14 cellular contexts compared by ENCODE assay signal in genomic region chr9:133377721-133378216, GRCh38. TPM values are rescaled to one million over a fixed set of nuclear protein-coding genes. Genes with fewer than 3 reads are reported as not detected.
DNase-seq lines count a peak whose midpoint lies in the region; ATAC-seq and TF ChIP-seq lines count a peak whose summit lies in the region.
"Had no signal": no experiment of that assay in that cellular context is flagged by ENCODE, and none has a peak within 500 bp of the region (broad histone marks: within the 10 kb centered on the region; RNA-seq: fewer than 3 reads in every experiment).

No MANE protein-coding gene starts in this region.

- no peaks in the 10 kb centered on the region for H3K9me3 ChIP-seq in HEK293 (ENCODE audit: control insufficient read depth, insufficient read depth, low read depth, low read length)
- H3K9me3 ChIP-seq: gastrocnemius medialis had no signal

- H3K4me3 ChIP-seq in AG10803 (ENCODE audit: low read length) (no peak overlapping the region), HEK293 (ENCODE audit: low read depth, low read length) (no peak overlapping the region), fibroblast of the aortic adventitia (ENCODE audit: low read depth, low read length) (no peak overlapping the region)
- H3K4me3 ChIP-seq: gastrocnemius medialis had no signal

- peaks cover 5% of the 10 kb centered on the region for H3K4me1 ChIP-seq in HEK293 (ENCODE audit: control insufficient read depth, insufficient read depth, low read length)

- CTCF ChIA-PET in HEK293 (lab: Yijun Ruan, JAX) (interaction anchor here (0.7 to 1.6 kb wide), 7 partner anchors 18 to 231 kb away, joined by 3 to 7 read pairs (median 3); partner anchors contain the start of genes SURF1 and SURF2), RWPE1 (lab: Yijun Ruan, JAX) (interaction anchor here (0.7 to 1.4 kb wide), 4 partner anchors 16 to 1460 kb away, joined by 3 to 5 read pairs (median 3); no protein-coding TSS in a partner anchor)

- intact Hi-C loops in left cardiac atrium (cut with DNase I), result loop anchor here in 1 of 2 donors (5.0 kb wide), 1 partner anchor 40 kb away; the partner anchor contains the start of gene REXO4

- no peak overlapping the region for H3K27ac ChIP-seq in HEK293 (ENCODE audit: extremely low read depth, low read depth, low read length)
- H3K27ac ChIP-seq in RWPE1, result peak overlapping the region; percentile 40
- H3K27ac ChIP-seq: BLaER1, gastrocnemius medialis had no signal

- DNase-seq in AG10803 (ENCODE audit: low read depth), result peak; percentile 92
- DNase-seq in RWPE1 (ENCODE audit: low spot score), result no peak
- peak; percentile 45 for DNase-seq in fibroblast of the aortic adventitia (ENCODE audit: low read depth)
- no peak for DNase-seq in GM20000 (ENCODE audit: low spot score)
- DNase-seq in SKM-1 (lab: John Stamatoyannopoulos, UW; ENCODE audit: unreplicated experiment), result no peak
- DNase-seq in left cardiac atrium, result no peak
- DNase-seq: activated naive CD4-positive, alpha-beta T cell treated with anti-CD3 and anti-CD28 coated beads, Interleukin-2, amount 10 ng/mL, durations not matched to agents 7 days and 5 days; cortex of kidney; gastrocnemius medialis; NCI-H1417 treated with DMSO at 0.1 percent for 48 hours had no signal

- no peak for TF ChIP-seq CTCF in AG10803 (conservative IDR thresholded peaks at IDR 0.05; ENCODE audit: low read length)
- no peak for TF ChIP-seq CTCF in HEK293 (tag by site-specific recombination; IDR thresholded peaks at IDR 0.05)
- no peak for TF ChIP-seq CTCF in RWPE1 (conservative IDR thresholded peaks at IDR 0.05; ENCODE audit: low read depth)
- TF ChIP-seq CTCF in fibroblast of the aortic adventitia (IDR thresholded peaks at IDR 0.05; ENCODE audit: insufficient read depth, low read length), result no peak
- TF ChIP-seq CTCF in GM20000 (IDR thresholded peaks at IDR 0.05; ENCODE audit: extremely low read depth, missing control alignments), result no peak

- ATAC-seq in HG03045 (IDR thresholded peaks at IDR 0.05; ENCODE audit: unreplicated experiment) (no peak), left cardiac atrium (no peak)
- ATAC-seq: gastrocnemius medialis; natural killer cell treated with Interleukin-12 subunit alpha and Interleukin-12 subunit beta and Interleukin-15 and Interleukin-18, amount 100 ng/mL, for 72 hours had no signal

- POLR2A ChIA-PET in HEK293 (lab: Yijun Ruan, JAX) (interaction anchor here (0.9 to 3.0 kb wide), 4 partner anchors 17 to 30 kb away, joined by 3 to 18 read pairs (median 12); partner anchors contain the start of genes MED22, RPL7A, SURF1 and SURF2), RWPE1 (lab: Yijun Ruan, JAX; ENCODE audit: low non-redundant PET) (interaction anchor here (0.6 to 1.1 kb wide), 2 partner anchors 39 to 217 kb away, joined by 3 read pairs; no protein-coding TSS in a partner anchor)

- peaks cover 7% of the 10 kb centered on the region in 2 experiments; a peak in 2 of 3 replicates for H3K36me3 ChIP-seq in HEK293 (ENCODE audit: control insufficient read depth in 2 of 2, insufficient read depth in 1 of 2, low read length in 2 of 2)
- H3K36me3 ChIP-seq: gastrocnemius medialis had no signal

TF ChIP-seq in HEK293, 187 proteins besides CTCF, POLR2A, EP300 and RAD21:
- TF ChIP-seq ZBTB48 (tag by site-specific recombination; IDR thresholded peaks at IDR 0.05) (no peak), ZNF843 (tag by site-specific recombination; IDR thresholded peaks at IDR 0.05) (no peak), ZNF664 (tag by site-specific recombination; IDR thresholded peaks at IDR 0.05) (no peak), ZNF600 (tag by site-specific recombination; IDR thresholded peaks at IDR 0.05) (0 out of 2 replicates have a peak, but pooled peaks have one; percentile 48), ZNF18 (tag by site-specific recombination; IDR thresholded peaks at IDR 0.05) (peak; percentile 89), ZNF610 (tag by site-specific recombination; IDR thresholded peaks at IDR 0.05; ENCODE audit: borderline replicate concordance) (peak; percentile 100), SP7 (tag by site-specific recombination; IDR thresholded peaks at IDR 0.05) (peak; percentile 25; the same call in 1 of the 2 replicates), IKZF3 (tag by site-specific recombination; IDR thresholded peaks at IDR 0.05) (peak; percentile 42; the same call in 1 of the 2 replicates), ZBTB8A (tag by site-specific recombination; IDR thresholded peaks at IDR 0.05) (0 out of 2 replicates have a peak, but pooled peaks have one; percentile 13), TRIM28 (IDR thresholded peaks at IDR 0.05; ENCODE audit: borderline replicate concordance, low read length) (0 out of 2 replicates have a peak, but pooled peaks have one; percentile 62), ZIC2 (tag by site-specific recombination; IDR thresholded peaks at IDR 0.05) (peak; percentile 93), ZBTB26 (tag by site-specific recombination; optimal IDR thresholded peaks at IDR 0.05) (peak; percentile 24), GLIS1 (tag by site-specific recombination; IDR thresholded peaks at IDR 0.05) (peak; percentile 81)

RNA-seq across cellular contexts. Expression of gene STKLD1, which starts 1.6 kb away (rescaled TPM):
- 0.33 and 1.3 TPM in 2 replicates for total RNA-seq in fibroblast of the aortic adventitia (ENCODE audit: low replicate concordance)
- total RNA-seq in left cardiac atrium, result 1 to 10 TPM in 1 of 2 donors, under 1 TPM in 1; 0.77 to 1.1 TPM

RNA-seq across cellular contexts. Expression of gene SURF4, which starts 1.9 kb away (rescaled TPM):
- total RNA-seq in fibroblast of the aortic adventitia (ENCODE audit: low replicate concordance) (103 and 275 TPM in 2 replicates), left cardiac atrium (100 to 1,000 TPM in 1 of 2 donors, 10 to 100 TPM in 1; 95.4 to 127 TPM)

RNA-seq across cellular contexts. Expression of gene SURF2, which starts 21.4 kb away (rescaled TPM):
- 12.5 and 33.9 TPM in 2 replicates for total RNA-seq in fibroblast of the aortic adventitia (ENCODE audit: low replicate concordance)
- total RNA-seq in left cardiac atrium, result 10 to 100 TPM; 10.6 to 15.5 TPM

RNA-seq across cellular contexts. Expression of gene SURF1, which starts 21.5 kb away (rescaled TPM):
- total RNA-seq in fibroblast of the aortic adventitia (ENCODE audit: low replicate concordance) (25.1 and 49.3 TPM in 2 replicates), left cardiac atrium (10 to 100 TPM; 34.1 to 42.5 TPM)

RNA-seq across cellular contexts. Expression of gene RPL7A, which starts 29.8 kb away (rescaled TPM):
- total RNA-seq in fibroblast of the aortic adventitia (ENCODE audit: low replicate concordance) (2,301 and 2,411 TPM in 2 replicates), left cardiac atrium (1,000 to 10,000 TPM; 1,074 to 1,076 TPM)

Comparison
In these comparisons a context has a peak if more than half of its experiments do, and no peak if none do; other contexts are left out.
1. DNase-seq: peak in AG10803 (single experiment) and fibroblast of the aortic adventitia (single experiment); none in RWPE1 (single experiment), GM20000 (single experiment), SKM-1 (single experiment) and left cardiac atrium (single experiment).